In genomic region chr5:131272365-131273123, GRCh38 we compare ENCODE assay signal across 11 cellular contexts. TPM values are rescaled to one million over a fixed set of nuclear protein-coding genes. Genes with fewer than 3 reads are reported as not detected.
A peak's percentile ranks its signal among the peaks of the same experiment; 100 is the strongest.
DNase-seq lines count a peak whose midpoint lies in the region; ATAC-seq and TF ChIP-seq lines count a peak whose summit lies in the region.
"Had no signal": no experiment of that assay in that cellular context is flagged by ENCODE, and none has a peak within 500 bp of the region (broad histone marks: within the 10 kb centered on the region; RNA-seq: fewer than 3 reads in every experiment).

No MANE protein-coding gene starts in this region.

- H3K27me3 Mint-ChIP-seq in activated CD4-positive, alpha-beta T cell treated with anti-CD3 and anti-CD28 coated beads, Interleukin-2, amount 10 ng/mL, durations not matched to agents 7 days and 5 days: no peaks in the 10 kb centered on the region
- H3K27me3 Mint-ChIP-seq in HFFc6 (ENCODE audit: insufficient read depth) (no peaks in the 10 kb centered on the region), activated B cell treated with CpG ODN at 0.5 μM for 24 hours (no peaks in the 10 kb centered on the region)

- H3K27ac Mint-ChIP-seq in activated CD4-positive, alpha-beta T cell treated with anti-CD3 and anti-CD28 coated beads, Interleukin-2, amount 10 ng/mL, durations not matched to agents 7 days and 5 days: peak overlapping the region; percentile 87
- H3K27ac Mint-ChIP-seq in HFFc6: peak overlapping the region; percentile 57
- peak overlapping the region; percentile 82 for H3K27ac Mint-ChIP-seq in activated B cell treated with CpG ODN at 0.5 μM for 24 hours
- peak overlapping the region; percentile 88 for H3K27ac Mint-ChIP-seq in stimulated activated effector memory CD8-positive, alpha-beta T cell treated with anti-CD3 and anti-CD28 coated beads, Interleukin-12 subunit alpha, Interleukin-12 subunit beta, amount 100 ng/mL, for 72 hours

- H3K9me3 Mint-ChIP-seq in activated CD4-positive, alpha-beta T cell treated with anti-CD3 and anti-CD28 coated beads, Interleukin-2, amount 10 ng/mL, durations not matched to agents 7 days and 5 days: no peaks in the 10 kb centered on the region
- H3K9me3 Mint-ChIP-seq in HFFc6 (no peaks in the 10 kb centered on the region), activated B cell treated with CpG ODN at 0.5 μM for 24 hours (no peaks in the 10 kb centered on the region)
- no peaks in the 10 kb centered on the region for H3K9me3 Mint-ChIP-seq in stimulated activated effector memory CD8-positive, alpha-beta T cell treated with anti-CD3 and anti-CD28 coated beads, Interleukin-12 subunit alpha, Interleukin-12 subunit beta, amount 100 ng/mL, for 72 hours

- H3K4me3 Mint-ChIP-seq in activated CD4-positive, alpha-beta T cell treated with anti-CD3 and anti-CD28 coated beads, Interleukin-2, amount 10 ng/mL, durations not matched to agents 7 days and 5 days: peak overlapping the region; percentile 70
- H3K4me3 Mint-ChIP-seq in HFFc6 (0 out of 2 replicates have a peak overlapping the region, but pooled peaks have one; percentile 5), activated B cell treated with CpG ODN at 0.5 μM for 24 hours (peak overlapping the region; percentile 13)
- peak overlapping the region; percentile 76 for H3K4me3 Mint-ChIP-seq in stimulated activated effector memory CD8-positive, alpha-beta T cell treated with anti-CD3 and anti-CD28 coated beads, Interleukin-12 subunit alpha, Interleukin-12 subunit beta, amount 100 ng/mL, for 72 hours

- no peak for DNase-seq in activated CD4-positive, alpha-beta T cell treated with anti-CD3 and anti-CD28 coated beads, Interleukin-2, amount 10 ng/mL, durations not matched to agents 7 days and 5 days
- no peak for DNase-seq in activated CD4-positive, alpha-beta T cell treated with anti-CD3 and anti-CD28 coated beads for 1 hour
- DNase-seq in HFFc6 (no peak), activated B cell treated with CpG ODN at 0.5 μM for 24 hours (no peak), NCI-H1092 (lab: John Stamatoyannopoulos, UW) (no peak)
- no peak for DNase-seq in stimulated activated effector memory CD8-positive, alpha-beta T cell treated with anti-CD3 and anti-CD28 coated beads, Interleukin-12 subunit alpha, Interleukin-12 subunit beta, amount 100 ng/mL, for 72 hours (ENCODE audit: low spot score in 2 of 2)
- DNase-seq: activated effector memory CD4-positive, alpha-beta T cell treated with anti-CD3 and anti-CD28 coated beads, Interleukin-2, amount 50 U/mL, for 16 hours; NCI-H524 had no signal

- ATAC-seq in activated B cell treated with CpG ODN at 0.5 μM for 24 hours (ENCODE audit: low read depth) (peak; percentile 13), HG02970 (IDR thresholded peaks at IDR 0.05; ENCODE audit: low FRiP score, unreplicated experiment) (no peak), GM18519 (IDR thresholded peaks at IDR 0.05; ENCODE audit: low FRiP score, unreplicated experiment) (no peak)
- peak; percentile 49 for ATAC-seq in stimulated activated effector memory CD8-positive, alpha-beta T cell treated with anti-CD3 and anti-CD28 coated beads, Interleukin-12 subunit alpha, Interleukin-12 subunit beta, amount 100 ng/mL, for 72 hours
- ATAC-seq: HCT116 had no signal

- POLR2A ChIA-PET in activated CD4-positive, alpha-beta T cell treated with anti-CD3 and anti-CD28 coated beads, Interleukin-2, amount 10 ng/mL, durations not matched to agents 7 days and 5 days (lab: Charles Lee): interaction anchor here (0.6 to 1.0 kb wide), 4 partner anchors 9 to 91 kb away, joined by 3 to 8 read pairs (median 4); partner anchors contain the start of gene CDC42SE2
- POLR2A ChIA-PET in activated B cell treated with CpG ODN at 0.5 μM for 24 hours (lab: Charles Lee): interaction anchor here (0.5 to 7.4 kb wide), 3 partner anchors 9 to 105 kb away, joined by 3 to 94 read pairs (median 5); partner anchors contain the start of gene CDC42SE2

- CTCF ChIA-PET in activated CD4-positive, alpha-beta T cell treated with anti-CD3 and anti-CD28 coated beads, Interleukin-2, amount 10 ng/mL, durations not matched to agents 7 days and 5 days (lab: Charles Lee): interaction anchor here (0.6 to 3.0 kb wide), 5 partner anchors 9 to 146 kb away, joined by 3 to 15 read pairs (median 4); partner anchors contain the start of gene CDC42SE2
- CTCF ChIA-PET in activated B cell treated with CpG ODN at 0.5 μM for 24 hours (lab: Charles Lee): no interaction called here

- no peak for TF ChIP-seq CTCF in HFFc6 (IDR thresholded peaks at IDR 0.05)
- TF ChIP-seq CTCF in activated B cell treated with CpG ODN at 0.5 μM for 24 hours (IDR thresholded peaks at IDR 0.05): no peak

- peaks cover 81% of the 10 kb centered on the region for H3K4me1 Mint-ChIP-seq in activated CD4-positive, alpha-beta T cell treated with anti-CD3 and anti-CD28 coated beads, Interleukin-2, amount 10 ng/mL, durations not matched to agents 7 days and 5 days
- H3K4me1 Mint-ChIP-seq in HFFc6 (ENCODE audit: low read depth): peaks cover 46% of the 10 kb centered on the region
- H3K4me1 Mint-ChIP-seq in activated B cell treated with CpG ODN at 0.5 μM for 24 hours: peaks cover 89% of the 10 kb centered on the region
- peaks cover 62% of the 10 kb centered on the region for H3K4me1 Mint-ChIP-seq in stimulated activated effector memory CD8-positive, alpha-beta T cell treated with anti-CD3 and anti-CD28 coated beads, Interleukin-12 subunit alpha, Interleukin-12 subunit beta, amount 100 ng/mL, for 72 hours

- peaks cover 46% of the 10 kb centered on the region for H3K36me3 Mint-ChIP-seq in activated CD4-positive, alpha-beta T cell treated with anti-CD3 and anti-CD28 coated beads, Interleukin-2, amount 10 ng/mL, durations not matched to agents 7 days and 5 days (ENCODE audit: low read depth)
- H3K36me3 Mint-ChIP-seq in HFFc6 (ENCODE audit: low read depth): peaks cover 9% of the 10 kb centered on the region; the same call in 1 of the 2 replicates
- peaks cover 26% of the 10 kb centered on the region for H3K36me3 Mint-ChIP-seq in activated B cell treated with CpG ODN at 0.5 μM for 24 hours (ENCODE audit: low read depth)
- peaks cover 78% of the 10 kb centered on the region for H3K36me3 Mint-ChIP-seq in stimulated activated effector memory CD8-positive, alpha-beta T cell treated with anti-CD3 and anti-CD28 coated beads, Interleukin-12 subunit alpha, Interleukin-12 subunit beta, amount 100 ng/mL, for 72 hours

- intact Hi-C loops in activated B cell treated with CpG ODN at 0.5 μM for 24 hours (cut with micrococcal nuclease): loop anchor here (10.0 kb wide), 1 partner anchor 52 kb away; no protein-coding TSS in a partner anchor

RNA-seq across cellular contexts. Expression of gene CDC42SE2, which starts 8.7 kb away (rescaled TPM):
- total RNA-seq in activated CD4-positive, alpha-beta T cell treated with anti-CD3 and anti-CD28 coated beads, Interleukin-2, amount 10 ng/mL, durations not matched to agents 7 days and 5 days: 100 to 1,000 TPM; 145 TPM
- 10 to 100 TPM; 14.2 to 18.0 (median 16.4) TPM for total RNA-seq in HFFc6 (2021; fragmentation: NEBNext Ultra II Directional; extraction: Animal tissue kit (Norgen Biotek cat#: 25700))
- 114 and 122 TPM in 2 replicates for total RNA-seq in activated B cell treated with CpG ODN at 0.5 μM for 24 hours

Comparison
In these comparisons a context has a peak if more than half of its experiments do, and no peak if none do; other contexts are left out.
1. H3K4me3 Mint-ChIP-seq: peak in every context shown above with its lines; median percentile 76 in stimulated activated effector memory CD8-positive, alpha-beta T cell treated with anti-CD3 and anti-CD28 coated beads, Interleukin-12 subunit alpha, Interleukin-12 subunit beta, amount 100 ng/mL, for 72 hours; 70 in activated CD4-positive, alpha-beta T cell treated with anti-CD3 and anti-CD28 coated beads, Interleukin-2, amount 10 ng/mL, durations not matched to agents 7 days and 5 days; 13 in activated B cell treated with CpG ODN at 0.5 μM for 24 hours; 5 in HFFc6.
2. ATAC-seq: peak in activated B cell treated with CpG ODN at 0.5 μM for 24 hours (single experiment) and stimulated activated effector memory CD8-positive, alpha-beta T cell treated with anti-CD3 and anti-CD28 coated beads, Interleukin-12 subunit alpha, Interleukin-12 subunit beta, amount 100 ng/mL, for 72 hours (single experiment); none in HG02970 (single experiment) and GM18519 (single experiment).
3. Peak in every context shown above with its lines, with median percentiles within 50 percentile points of each other: H3K27ac Mint-ChIP-seq.